ENCODE assay signal across 10 cellular contexts in the genomic region with DNA sequence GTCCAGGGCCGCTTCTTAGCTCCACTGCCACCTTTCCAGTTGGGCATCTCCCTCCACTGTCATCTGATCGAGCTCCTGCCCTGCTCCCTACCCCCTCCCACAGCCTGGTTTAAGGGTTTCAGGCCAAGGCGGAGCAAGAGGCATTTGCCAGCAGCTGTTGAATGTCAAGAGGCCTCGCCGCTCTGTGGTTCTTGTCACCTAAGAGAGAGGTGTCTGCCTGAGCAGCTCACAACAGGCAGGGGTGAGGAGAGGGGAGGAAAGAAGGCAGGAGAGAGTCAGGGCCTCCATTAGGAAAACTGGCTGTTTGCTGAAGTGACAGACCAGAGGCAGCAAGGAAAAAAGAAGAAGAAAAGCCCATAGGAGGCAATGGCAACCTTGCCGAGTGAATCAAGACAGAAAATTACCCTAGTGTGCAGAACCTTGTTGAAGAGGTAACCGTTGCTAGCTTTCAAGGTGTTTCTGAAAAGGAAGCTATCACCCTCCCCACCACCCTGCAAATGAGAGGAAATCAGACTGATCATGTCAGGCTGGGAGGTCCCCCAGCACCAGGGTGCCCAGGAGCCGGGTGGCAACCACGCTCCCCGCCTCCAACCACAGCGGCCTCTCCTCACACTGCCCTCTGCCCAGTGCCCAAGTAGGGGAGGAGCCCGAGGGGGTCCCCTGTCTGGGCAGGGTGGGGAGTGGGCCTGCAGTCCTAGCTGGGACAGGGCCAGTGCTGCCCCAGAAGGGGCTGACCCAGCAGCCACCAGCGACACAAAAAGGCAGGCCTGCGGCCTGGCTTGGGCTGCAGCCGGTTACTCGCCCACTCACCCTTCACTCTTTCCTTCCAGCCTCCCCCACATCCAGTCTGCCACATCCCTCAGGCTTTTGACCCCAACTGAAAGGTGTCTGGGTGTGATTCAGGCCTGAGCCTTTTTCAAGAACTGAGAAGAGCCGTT. TPM values are rescaled to one million over a fixed set of nuclear protein-coding genes. Genes with fewer than 3 reads are reported as not detected.
DNase-seq lines count a peak whose midpoint lies in the region; ATAC-seq and TF ChIP-seq lines count a peak whose summit lies in the region.
"Had no signal": no experiment of that assay in that cellular context is flagged by ENCODE, and none has a peak within 500 bp of the region (broad histone marks: within the 10 kb centered on the region; RNA-seq: fewer than 3 reads in every experiment).

No MANE protein-coding gene starts in this region.

- H3K4me2 ChIP-seq in trophoblast cell (ENCODE audit: low read length): peak overlapping the region; percentile 49

- peaks cover 95% of the 10 kb centered on the region for H3K4me1 Mint-ChIP-seq in activated naive CD8-positive, alpha-beta T cell treated with anti-CD3 and anti-CD28 coated beads, Interleukin-2, amount 50 U/mL, for 24 hours

- peak overlapping the region; percentile 87 for H3K14ac ChIP-seq in trophoblast cell (ENCODE audit: low read length)

- H2BK12ac ChIP-seq in trophoblast cell (ENCODE audit: low read length): peak overlapping the region; percentile 32

- peaks cover 64% of the 10 kb centered on the region for H3K79me1 ChIP-seq in trophoblast cell (ENCODE audit: low read length)

- peak overlapping the region; percentile 81 for H4K8ac ChIP-seq in trophoblast cell (ENCODE audit: low read depth, low read length)

- H3K18ac ChIP-seq in trophoblast cell (ENCODE audit: low read length): peak overlapping the region; percentile 98

- peaks cover 4% of the 10 kb centered on the region for H3K27me3 Mint-ChIP-seq in activated naive CD8-positive, alpha-beta T cell treated with anti-CD3 and anti-CD28 coated beads, Interleukin-2, amount 50 U/mL, for 24 hours

- peak overlapping the region; percentile 49 for H2AK5ac ChIP-seq in trophoblast cell (ENCODE audit: low read length)

- H2BK5ac ChIP-seq in trophoblast cell (ENCODE audit: low read depth, low read length, poor library complexity): peak overlapping the region; percentile 85

- peak; percentile 71 for DNase-seq in activated naive CD8-positive, alpha-beta T cell treated with anti-CD3 and anti-CD28 coated beads, Interleukin-2, amount 50 U/mL, for 24 hours
- DNase-seq in trophoblast cell (peak in 1 of 2 donors; percentile 32), NCI-H1105 (lab: John Stamatoyannopoulos, UW) (no peak)
- DNase-seq: NCI-H146 had no signal

- peak overlapping the region; percentile 96 for H3K27ac Mint-ChIP-seq in activated naive CD8-positive, alpha-beta T cell treated with anti-CD3 and anti-CD28 coated beads, Interleukin-2, amount 50 U/mL, for 24 hours

- no peaks in the 10 kb centered on the region for H3K27me3 ChIP-seq in trophoblast cell (ENCODE audit: insufficient read depth, low read length)

- H3K23ac ChIP-seq in trophoblast cell (ENCODE audit: low read length): no peak overlapping the region

- peak overlapping the region; percentile 68 for H3K4ac ChIP-seq in trophoblast cell (ENCODE audit: low read depth, low read length)

- H3K36me3 ChIP-seq in trophoblast cell (ENCODE audit: control insufficient read depth in 1 of 2, insufficient read depth in 2 of 2, low read length in 2 of 2): peaks cover 54 to 70% of the 10 kb centered on the region in 2 experiments

- peak overlapping the region; percentile 10 for H2AFZ ChIP-seq in trophoblast cell (ENCODE audit: insufficient read depth, low read length, poor library complexity)

- H4K12ac ChIP-seq in trophoblast cell (ENCODE audit: low read depth, low read length): peak overlapping the region; percentile 47

- H2BK120ac ChIP-seq in trophoblast cell (ENCODE audit: insufficient read depth, low read length, poor library complexity): peak overlapping the region; percentile 88

- H3K27ac ChIP-seq in trophoblast cell (ENCODE audit: low read depth, low read length): peak overlapping the region; percentile 99

- no CpG with 5 or more reads among the region's 17 CpGs for WGBS in trophoblast cell (ENCODE audit: extremely low coverage, insufficient coverage, insufficient read length)

- H3K4me3 ChIP-seq in GM08714 (ENCODE audit: low read length) (peak overlapping the region; percentile 47; the same call in 1 of the 2 replicates), trophoblast cell (ENCODE audit: low read depth, low read length) (peak overlapping the region; percentile 3)

- H3K9me3 ChIP-seq in trophoblast cell (ENCODE audit: insufficient read depth, low read depth, low read length): no peaks in the 10 kb centered on the region

- no peaks in the 10 kb centered on the region for H3K9me3 Mint-ChIP-seq in activated naive CD8-positive, alpha-beta T cell treated with anti-CD3 and anti-CD28 coated beads, Interleukin-2, amount 50 U/mL, for 24 hours

- H3K4me3 Mint-ChIP-seq in activated naive CD8-positive, alpha-beta T cell treated with anti-CD3 and anti-CD28 coated beads, Interleukin-2, amount 50 U/mL, for 24 hours: peak overlapping the region; percentile 88

- peak overlapping the region; percentile 5 for H3K9ac ChIP-seq in trophoblast cell (ENCODE audit: low read length)

- H3K4me1 ChIP-seq in trophoblast cell (ENCODE audit: control insufficient read depth in 1 of 2, insufficient read depth in 2 of 2, low read length in 2 of 2): peaks cover 37 to 45% of the 10 kb centered on the region in 2 experiments

- H3K79me2 ChIP-seq in trophoblast cell (ENCODE audit: control insufficient read depth, insufficient read depth, low read length, poor library complexity): peaks cover 54% of the 10 kb centered on the region

- peak; percentile 52 for ATAC-seq in activated naive CD8-positive, alpha-beta T cell treated with anti-CD3 and anti-CD28 coated beads, Interleukin-2, amount 50 U/mL, for 24 hours
- ATAC-seq in esophagus mucosa (no peak), HG03378 (IDR thresholded peaks at IDR 0.05; ENCODE audit: unreplicated experiment) (no peak), GM18861 (IDR thresholded peaks at IDR 0.05; ENCODE audit: unreplicated experiment) (no peak)
- ATAC-seq: HCT116 had no signal

- H3K36me3 Mint-ChIP-seq in activated naive CD8-positive, alpha-beta T cell treated with anti-CD3 and anti-CD28 coated beads, Interleukin-2, amount 50 U/mL, for 24 hours (ENCODE audit: low read depth): peaks cover 73% of the 10 kb centered on the region

- peak overlapping the region; percentile 75 for H4K91ac ChIP-seq in trophoblast cell (ENCODE audit: low read depth, low read length)

TF ChIP-seq in PFSK-1, 5 proteins besides CTCF, POLR2A, EP300 and RAD21:
- 0 out of 2 replicates have a peak, but pooled peaks have one; percentile 16 for TF ChIP-seq POLR2AphosphoS5 (IDR thresholded peaks at IDR 0.05; ENCODE audit: low read depth, low read length)
- TF ChIP-seq SIN3A (IDR thresholded peaks at IDR 0.05; ENCODE audit: borderline replicate concordance, insufficient read depth, low read length): 0 out of 2 replicates have a peak, but pooled peaks have one; percentile 34
- no peak for TF ChIP-seq TAF1 (IDR thresholded peaks at IDR 0.05; ENCODE audit: borderline replicate concordance, insufficient read depth, low read length)
- TF ChIP-seq FOXP2 (optimal IDR thresholded peaks at IDR 0.05; ENCODE audit: borderline replicate concordance, extremely low read depth, extremely low read length, insufficient read depth): no peak
- TF ChIP-seq, protein P1, sequence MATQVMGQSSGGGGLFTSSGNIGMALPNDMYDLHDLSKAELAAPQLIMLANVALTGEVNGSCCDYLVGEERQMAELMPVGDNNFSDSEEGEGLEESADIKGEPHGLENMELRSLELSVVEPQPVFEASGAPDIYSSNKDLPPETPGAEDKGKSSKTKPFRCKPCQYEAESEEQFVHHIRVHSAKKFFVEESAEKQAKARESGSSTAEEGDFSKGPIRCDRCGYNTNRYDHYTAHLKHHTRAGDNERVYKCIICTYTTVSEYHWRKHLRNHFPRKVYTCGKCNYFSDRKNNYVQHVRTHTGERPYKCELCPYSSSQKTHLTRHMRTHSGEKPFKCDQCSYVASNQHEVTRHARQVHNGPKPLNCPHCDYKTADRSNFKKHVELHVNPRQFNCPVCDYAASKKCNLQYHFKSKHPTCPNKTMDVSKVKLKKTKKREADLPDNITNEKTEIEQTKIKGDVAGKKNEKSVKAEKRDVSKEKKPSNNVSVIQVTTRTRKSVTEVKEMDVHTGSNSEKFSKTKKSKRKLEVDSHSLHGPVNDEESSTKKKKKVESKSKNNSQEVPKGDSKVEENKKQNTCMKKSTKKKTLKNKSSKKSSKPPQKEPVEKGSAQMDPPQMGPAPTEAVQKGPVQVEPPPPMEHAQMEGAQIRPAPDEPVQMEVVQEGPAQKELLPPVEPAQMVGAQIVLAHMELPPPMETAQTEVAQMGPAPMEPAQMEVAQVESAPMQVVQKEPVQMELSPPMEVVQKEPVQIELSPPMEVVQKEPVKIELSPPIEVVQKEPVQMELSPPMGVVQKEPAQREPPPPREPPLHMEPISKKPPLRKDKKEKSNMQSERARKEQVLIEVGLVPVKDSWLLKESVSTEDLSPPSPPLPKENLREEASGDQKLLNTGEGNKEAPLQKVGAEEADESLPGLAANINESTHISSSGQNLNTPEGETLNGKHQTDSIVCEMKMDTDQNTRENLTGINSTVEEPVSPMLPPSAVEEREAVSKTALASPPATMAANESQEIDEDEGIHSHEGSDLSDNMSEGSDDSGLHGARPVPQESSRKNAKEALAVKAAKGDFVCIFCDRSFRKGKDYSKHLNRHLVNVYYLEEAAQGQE (IDR thresholded peaks at IDR 0.05; ENCODE audit: insufficient read depth in 1 of 2, low read depth in 2 of 2, low read length in 2 of 2): no peak

RNA-seq across cellular contexts. Expression of a gene that starts 7.1 kb away (rescaled TPM):
- 98.4 TPM for polyA plus RNA-seq in PFSK-1 (2012; ENCODE audit: insufficient read length, low read depth)
- polyA plus RNA-seq in trophoblast cell (2013): 366 and 392 TPM in 2 replicates
- total RNA-seq in esophagus mucosa: 0.76 TPM
